Comparison of ENCODE assay signal across 8 cellular contexts in genomic region chr14:106694638-106695393, GRCh38.
DNase-seq lines count a peak whose midpoint lies in the region; ATAC-seq and TF ChIP-seq lines count a peak whose summit lies in the region.

No MANE protein-coding gene starts in this region.

- peaks cover 0 to 3% of the 10 kb centered on the region in 2 donors for H3K27me3 Mint-ChIP-seq in natural killer cell treated with Interleukin-12 subunit alpha and Interleukin-12 subunit beta and Interleukin-15 and Interleukin-18, amount 100 ng/mL, for 72 hours
- peaks cover 16% of the 10 kb centered on the region for H3K27me3 Mint-ChIP-seq in endothelial cell (ENCODE audit: unreplicated experiment)

- no peak for TF ChIP-seq CTCF in endothelial cell (IDR thresholded peaks at IDR 0.05; ENCODE audit: unreplicated experiment)

- ATAC-seq in GM19438 (IDR thresholded peaks at IDR 0.05; ENCODE audit: low read depth, unreplicated experiment) (peak; percentile 57), GM18517 (IDR thresholded peaks at IDR 0.05; ENCODE audit: unreplicated experiment) (no peak)
- ATAC-seq in natural killer cell treated with Interleukin-12 subunit alpha and Interleukin-12 subunit beta and Interleukin-15 and Interleukin-18, amount 100 ng/mL, for 72 hours = peak; percentile 56 to 87

- H3K36me3 Mint-ChIP-seq in natural killer cell treated with Interleukin-12 subunit alpha and Interleukin-12 subunit beta and Interleukin-15 and Interleukin-18, amount 100 ng/mL, for 72 hours = no peaks in the 10 kb centered on the region
- H3K36me3 Mint-ChIP-seq in endothelial cell (ENCODE audit: low read depth, unreplicated experiment) = peaks cover 10% of the 10 kb centered on the region

- peak overlapping the region; percentile 8 for H3K4me3 Mint-ChIP-seq in natural killer cell treated with Interleukin-12 subunit alpha and Interleukin-12 subunit beta and Interleukin-15 and Interleukin-18, amount 100 ng/mL, for 72 hours
- no peak overlapping the region for H3K4me3 Mint-ChIP-seq in endothelial cell (ENCODE audit: unreplicated experiment)

- peak; percentile 87 for DNase-seq in NCI-H345 (lab: John Stamatoyannopoulos, UW)
- peak; percentile 85 for DNase-seq in activated CD8-positive, alpha-beta memory T cell treated with anti-CD3 and anti-CD28 coated beads, Interleukin-2, amount 50 U/mL, for 48 hours
- peak; percentile 73 for DNase-seq in natural killer cell treated with Interleukin-12 subunit alpha and Interleukin-12 subunit beta and Interleukin-15 and Interleukin-18, amount 100 ng/mL, for 72 hours (ENCODE audit: low spot score)
- DNase-seq in COLO829 (ENCODE audit: low spot score) = no peak
- DNase-seq in endothelial cell (ENCODE audit: low spot score) = no peak
- no peak for DNase-seq in RPMI8226

- no peaks in the 10 kb centered on the region for H3K9me3 Mint-ChIP-seq in natural killer cell treated with Interleukin-12 subunit alpha and Interleukin-12 subunit beta and Interleukin-15 and Interleukin-18, amount 100 ng/mL, for 72 hours
- H3K9me3 Mint-ChIP-seq in endothelial cell (ENCODE audit: unreplicated experiment) = peaks cover 29% of the 10 kb centered on the region

- H3K4me1 Mint-ChIP-seq in natural killer cell treated with Interleukin-12 subunit alpha and Interleukin-12 subunit beta and Interleukin-15 and Interleukin-18, amount 100 ng/mL, for 72 hours (ENCODE audit: low read depth in 2 of 2) = peaks cover 9 to 15% of the 10 kb centered on the region in 2 donors
- H3K4me1 Mint-ChIP-seq in endothelial cell (ENCODE audit: unreplicated experiment) = no peaks in the 10 kb centered on the region

- H3K27ac Mint-ChIP-seq in natural killer cell treated with Interleukin-12 subunit alpha and Interleukin-12 subunit beta and Interleukin-15 and Interleukin-18, amount 100 ng/mL, for 72 hours = peak overlapping the region in 1 of 2 donors; percentile 39
- H3K27ac Mint-ChIP-seq in endothelial cell (ENCODE audit: unreplicated experiment) = no peak overlapping the region

Comparison
In these comparisons a context has a peak if more than half of its experiments do, and no peak if none do; other contexts are left out.
1. DNase-seq: peak in NCI-H345 (single experiment), activated CD8-positive, alpha-beta memory T cell treated with anti-CD3 and anti-CD28 coated beads, Interleukin-2, amount 50 U/mL, for 48 hours (single experiment) and natural killer cell treated with Interleukin-12 subunit alpha and Interleukin-12 subunit beta and Interleukin-15 and Interleukin-18, amount 100 ng/mL, for 72 hours (single experiment); none in COLO829 (single experiment), endothelial cell (single experiment) and RPMI8226 (single experiment).